8 cellular contexts compared by ENCODE assay signal in the genomic region with DNA sequence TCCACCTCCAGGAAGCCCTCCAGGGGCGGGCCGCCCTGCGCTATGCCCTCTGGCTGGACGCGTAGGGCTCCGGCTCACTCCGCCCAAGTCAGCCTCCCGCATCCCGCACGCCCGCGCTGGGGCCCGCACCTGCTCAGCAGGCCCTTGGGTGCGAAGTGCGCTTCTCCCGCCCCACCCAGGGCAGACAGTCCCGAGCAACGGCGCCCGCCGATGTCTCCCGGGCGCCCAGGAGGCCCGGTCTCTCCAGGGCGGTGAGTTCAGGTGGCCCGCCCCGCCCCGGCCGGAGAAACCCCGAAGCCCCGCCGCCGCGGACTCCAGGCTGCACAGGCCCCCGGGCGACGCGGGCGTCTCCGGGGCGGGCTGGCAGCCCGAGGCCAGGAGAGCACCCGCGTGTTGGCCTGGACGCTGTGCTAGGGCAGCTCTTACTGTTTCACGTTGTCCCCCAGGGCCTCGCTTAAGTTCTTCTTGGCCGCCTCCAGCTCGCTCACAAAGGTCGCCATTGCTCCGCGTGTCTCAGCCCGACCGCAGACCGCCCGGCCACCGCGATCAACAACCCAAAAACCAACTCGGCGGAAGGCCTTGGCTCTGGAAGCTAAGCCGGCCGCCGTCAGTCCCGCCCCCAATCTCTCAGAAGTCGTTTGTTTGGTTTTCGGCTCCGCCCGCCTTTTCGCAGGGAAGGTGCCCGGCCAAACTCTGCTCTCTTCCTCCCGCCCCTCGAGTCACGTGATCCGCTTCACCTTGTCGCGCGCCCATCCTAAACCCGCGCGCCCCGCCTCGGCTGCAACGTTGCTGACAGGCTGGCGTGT. TPM values are rescaled to one million over a fixed set of nuclear protein-coding genes. Genes with fewer than 3 reads are reported as not detected.
DNase-seq lines count a peak whose midpoint lies in the region; ATAC-seq and TF ChIP-seq lines count a peak whose summit lies in the region.

A gene with protein sequence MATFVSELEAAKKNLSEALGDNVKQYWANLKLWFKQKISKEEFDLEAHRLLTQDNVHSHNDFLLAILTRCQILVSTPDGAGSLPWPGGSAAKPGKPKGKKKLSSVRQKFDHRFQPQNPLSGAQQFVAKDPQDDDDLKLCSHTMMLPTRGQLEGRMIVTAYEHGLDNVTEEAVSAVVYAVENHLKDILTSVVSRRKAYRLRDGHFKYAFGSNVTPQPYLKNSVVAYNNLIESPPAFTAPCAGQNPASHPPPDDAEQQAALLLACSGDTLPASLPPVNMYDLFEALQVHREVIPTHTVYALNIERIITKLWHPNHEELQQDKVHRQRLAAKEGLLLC (minus strand): TSS at position 531 of the 806 bp plus-strand sequence. CDS start 31 bp downstream, at position 500.

- TF ChIP-seq CTCF in Caco-2 (IDR thresholded peaks at IDR 0.05; ENCODE audit: insufficient read depth in 1 of 2, low read depth in 1 of 2, low read length in 1 of 2, severe bottlenecking in 1 of 2, unreplicated experiment in 1 of 2): no peak

- H3K9me3 ChIP-seq in Caco-2 (no peaks in the 10 kb centered on the region), NT2/D1 (ENCODE audit: insufficient read depth, low read length) (peaks cover 8% of the 10 kb centered on the region), endocrine pancreas (ENCODE audit: control insufficient read depth, low read length) (no peaks in the 10 kb centered on the region), mesenchymal stem cell (ENCODE audit: control insufficient read depth, low read length) (no peaks in the 10 kb centered on the region)

- peaks cover 6% of the 10 kb centered on the region for H3K36me3 Mint-ChIP-seq in Caco-2 (ENCODE audit: insufficient read depth, unreplicated experiment)
- H3K36me3 Mint-ChIP-seq in activated CD8-positive, alpha-beta memory T cell treated with anti-CD3 and anti-CD28 coated beads, Interleukin-2, amount 10 ng/mL, durations not matched to agents 7 days and 5 days: peaks cover 22% of the 10 kb centered on the region

- H4K8ac ChIP-seq in mesenchymal stem cell (ENCODE audit: low read length): peak within 1 kb of the TSS; percentile 92

- no TSS peak for BruUV-seq in Caco-2 (replicated peaks; lab: Mats Ljungman, UMichigan)

- H3K14ac ChIP-seq in mesenchymal stem cell (ENCODE audit: low read length in 2 of 2): peak within 1 kb of the TSS; percentile 45 to 79

- peak within 1 kb of the TSS; percentile 94 for H2AFZ ChIP-seq in mesenchymal stem cell (ENCODE audit: low read depth, low read length)

- H3K9ac ChIP-seq in NT2/D1 (ENCODE audit: insufficient read length, low read depth) (peak within 1 kb of the TSS; percentile 98), endocrine pancreas (ENCODE audit: control insufficient read depth, insufficient read depth, low read length) (peak within 1 kb of the TSS; percentile 60), mesenchymal stem cell (ENCODE audit: low read length) (peak within 1 kb of the TSS; percentile 87)

- H3K36me3 ChIP-seq in Caco-2 (ENCODE audit: control insufficient read depth, insufficient read depth, low read length) (no peaks in the 10 kb centered on the region), NT2/D1 (ENCODE audit: insufficient read depth, insufficient read length, low read length) (peaks cover 16% of the 10 kb centered on the region), endocrine pancreas (ENCODE audit: control insufficient read depth, insufficient read depth, low read length) (no peaks in the 10 kb centered on the region), mesenchymal stem cell (ENCODE audit: control insufficient read depth in 1 of 2, insufficient read depth in 2 of 2, low read depth in 1 of 2, low read length in 2 of 2) (no peaks in the 10 kb centered on the region)

- peak within 1 kb of the TSS; percentile 62 for H4K91ac ChIP-seq in mesenchymal stem cell (ENCODE audit: low read length)

- WGBS in mesenchymal stem cell: under 1% methylated on average over 84 of the region's 84 CpGs

- peak within 1 kb of the TSS in 1 of 2 experiments; percentile 85 for H3K4ac ChIP-seq in mesenchymal stem cell (ENCODE audit: low read depth in 1 of 2, low read length in 2 of 2)

- H3K27ac Mint-ChIP-seq in Caco-2 (ENCODE audit: unreplicated experiment): peak within 1 kb of the TSS; percentile 97
- H3K27ac Mint-ChIP-seq in activated CD8-positive, alpha-beta memory T cell treated with anti-CD3 and anti-CD28 coated beads, Interleukin-2, amount 10 ng/mL, durations not matched to agents 7 days and 5 days: peak within 1 kb of the TSS; percentile 98

- no peak within 1 kb of the TSS for H2AK5ac ChIP-seq in mesenchymal stem cell (ENCODE audit: low read length, severe bottlenecking)

- peak within 1 kb of the TSS; percentile 96 for H2BK15ac ChIP-seq in mesenchymal stem cell (ENCODE audit: low read depth, poor library complexity, severe bottlenecking)

- peak within 1 kb of the TSS; percentile 93 for H3K4me2 ChIP-seq in mesenchymal stem cell (ENCODE audit: low read length, poor library complexity, severe bottlenecking)

- DNase-seq in Caco-2 (peak; percentile 98 to 99), HUDEP-2 (lab: John Stamatoyannopoulos, UW; ENCODE audit: unreplicated experiment in 76 of 76) (peak; percentile 51 to 99 (median 97)), NT2/D1 (ENCODE audit: low read depth, low spot score) (peak; percentile 100), mesenchymal stem cell (peak; percentile 96)
- DNase-seq in activated CD8-positive, alpha-beta memory T cell treated with anti-CD3 and anti-CD28 coated beads, Interleukin-2, amount 10 ng/mL, durations not matched to agents 7 days and 5 days: peak; percentile 99
- peak; percentile 96 for DNase-seq in stimulated activated CD8-positive, alpha-beta memory T cell treated with anti-CD3 and anti-CD28 coated beads, Interleukin-12 subunit alpha, Interleukin-12 subunit beta, amount 100 ng/mL, for 4 hours (ENCODE audit: low read depth)

- no peaks in the 10 kb centered on the region for H3K27me3 Mint-ChIP-seq in Caco-2 (ENCODE audit: insufficient read depth, unreplicated experiment)
- H3K27me3 Mint-ChIP-seq in activated CD8-positive, alpha-beta memory T cell treated with anti-CD3 and anti-CD28 coated beads, Interleukin-2, amount 10 ng/mL, durations not matched to agents 7 days and 5 days: peaks cover 7% of the 10 kb centered on the region

- H3K23ac ChIP-seq in mesenchymal stem cell (ENCODE audit: low read length in 2 of 2): peak within 1 kb of the TSS in 1 of 2 experiments; percentile 48

- H3K4me1 Mint-ChIP-seq in Caco-2 (ENCODE audit: low read depth, unreplicated experiment): peaks cover 17% of the 10 kb centered on the region
- H3K4me1 Mint-ChIP-seq in activated CD8-positive, alpha-beta memory T cell treated with anti-CD3 and anti-CD28 coated beads, Interleukin-2, amount 10 ng/mL, durations not matched to agents 7 days and 5 days: peaks cover 49% of the 10 kb centered on the region

- CTCF ChIA-PET in Caco-2 (lab: Charles Lee): interaction anchor here (0.6 to 2.7 kb wide), 4 partner anchors 33 to 185 kb away, joined by 3 to 7 read pairs (median 3); no protein-coding TSS in a partner anchor
- CTCF ChIA-PET in activated CD8-positive, alpha-beta memory T cell treated with anti-CD3 and anti-CD28 coated beads, Interleukin-2, amount 10 ng/mL, durations not matched to agents 7 days and 5 days (lab: Charles Lee): interaction anchor here (0.6 to 23.4 kb wide), 13 partner anchors 9 to 185 kb away, joined by 3 to 222 read pairs (median 5); no protein-coding TSS in a partner anchor

- H3K27ac ChIP-seq in mesenchymal stem cell (ENCODE audit: low read length, poor library complexity, severe bottlenecking): peak within 1 kb of the TSS; percentile 51

- intact Hi-C loops in Caco-2 (cut with micrococcal nuclease; ENCODE audit: unreplicated experiment): loop anchor here (1.0 kb wide), 1 partner anchor 36 kb away; no protein-coding TSS in a partner anchor

- peak; percentile 83 for ATAC-seq in GM21381 (IDR thresholded peaks at IDR 0.05; ENCODE audit: unreplicated experiment)
- peak; percentile 93 for ATAC-seq in activated CD8-positive, alpha-beta memory T cell treated with anti-CD3 and anti-CD28 coated beads, Interleukin-2, amount 10 ng/mL, durations not matched to agents 7 days and 5 days

- peaks cover 13% of the 10 kb centered on the region for H3K79me1 ChIP-seq in mesenchymal stem cell (replicated peaks; ENCODE audit: low read length, poor library complexity, severe bottlenecking)

- peak within 1 kb of the TSS; percentile 81 for H2BK120ac ChIP-seq in mesenchymal stem cell (ENCODE audit: low read depth, low read length)

- H3K4me3 ChIP-seq in Caco-2 (ENCODE audit: low read depth, low read length) (peak within 1 kb of the TSS; percentile 57), NT2/D1 (ENCODE audit: insufficient read length, low read depth) (peak within 1 kb of the TSS; percentile 98), endocrine pancreas (ENCODE audit: control insufficient read depth, insufficient read depth, low read length) (peak within 1 kb of the TSS; percentile 91), mesenchymal stem cell (ENCODE audit: insufficient read depth in 1 of 2, low read depth in 1 of 2, low read length in 2 of 2) (peak within 1 kb of the TSS; percentile 90 to 92)

- H3K4me1 ChIP-seq in Caco-2: peaks cover 8% of the 10 kb centered on the region
- no peaks in the 10 kb centered on the region for H3K4me1 ChIP-seq in NT2/D1 (ENCODE audit: insufficient read depth, insufficient read length)
- H3K4me1 ChIP-seq in endocrine pancreas (ENCODE audit: control insufficient read depth, insufficient read depth, low read length): peaks cover 3% of the 10 kb centered on the region
- H3K4me1 ChIP-seq in mesenchymal stem cell (ENCODE audit: control insufficient read depth, insufficient read depth, low read depth, low read length): peaks cover 5% of the 10 kb centered on the region

- H2BK5ac ChIP-seq in mesenchymal stem cell (ENCODE audit: low read depth, low read length, poor library complexity, severe bottlenecking): no peak within 1 kb of the TSS

- H3K27me3 ChIP-seq in Caco-2 (replicated peaks; ENCODE audit: control insufficient read depth, insufficient read depth, low read length) (no peaks in the 10 kb centered on the region), NT2/D1 (ENCODE audit: insufficient read depth, insufficient read length) (no peaks in the 10 kb centered on the region), endocrine pancreas (ENCODE audit: control insufficient read depth, insufficient read depth, low read length) (no peaks in the 10 kb centered on the region), mesenchymal stem cell (ENCODE audit: control insufficient read depth in 1 of 2, insufficient read depth in 1 of 2, low read length in 2 of 2) (peaks cover 0 to 2% of the 10 kb centered on the region in 2 experiments)

- H3K9me3 Mint-ChIP-seq in Caco-2 (ENCODE audit: unreplicated experiment): no peaks in the 10 kb centered on the region
- no peaks in the 10 kb centered on the region for H3K9me3 Mint-ChIP-seq in activated CD8-positive, alpha-beta memory T cell treated with anti-CD3 and anti-CD28 coated beads, Interleukin-2, amount 10 ng/mL, durations not matched to agents 7 days and 5 days (ENCODE audit: low read depth)

- POLR2A ChIA-PET in Caco-2 (lab: Charles Lee): interaction anchor here (0.6 to 1.8 kb wide), 5 partner anchors 10 to 1738 kb away, joined by 3 to 17 read pairs (median 6); a partner anchor contains a TSS

- peak within 1 kb of the TSS; percentile 69 to 96 for H3K18ac ChIP-seq in mesenchymal stem cell (ENCODE audit: low read depth in 1 of 2, low read length in 2 of 2)

- H2BK12ac ChIP-seq in mesenchymal stem cell (ENCODE audit: low read length in 2 of 2): peak within 1 kb of the TSS in 1 of 2 experiments; percentile 66

- peak within 1 kb of the TSS; percentile 87 for H3K4me3 Mint-ChIP-seq in Caco-2 (ENCODE audit: unreplicated experiment)
- peak within 1 kb of the TSS; percentile 82 for H3K4me3 Mint-ChIP-seq in activated CD8-positive, alpha-beta memory T cell treated with anti-CD3 and anti-CD28 coated beads, Interleukin-2, amount 10 ng/mL, durations not matched to agents 7 days and 5 days

RNA-seq across cellular contexts. Expression of the gene that starts here (rescaled TPM):
- total RNA-seq in Caco-2 (2022): 13.7 and 13.9 TPM in 2 replicates
- total RNA-seq in activated CD8-positive, alpha-beta memory T cell treated with anti-CD3 and anti-CD28 coated beads, Interleukin-2, amount 10 ng/mL, durations not matched to agents 7 days and 5 days: 10 to 100 TPM; 18.1 to 18.8 TPM
- 5.2 TPM for polyA plus RNA-seq in mesenchymal stem cell (2013, experiment 1 of 2)
- 5.5 TPM for polyA plus RNA-seq in mesenchymal stem cell (2013, experiment 2 of 2)

Comparison
In these comparisons a context has a peak if more than half of its experiments do, and no peak if none do; other contexts are left out.
1. Peak in every context shown above with its lines: DNase-seq, ATAC-seq, H3K4me3 ChIP-seq and H3K27ac ChIP-seq.